Comparison of ENCODE assay signal across 30 cellular contexts in the genomic region with DNA sequence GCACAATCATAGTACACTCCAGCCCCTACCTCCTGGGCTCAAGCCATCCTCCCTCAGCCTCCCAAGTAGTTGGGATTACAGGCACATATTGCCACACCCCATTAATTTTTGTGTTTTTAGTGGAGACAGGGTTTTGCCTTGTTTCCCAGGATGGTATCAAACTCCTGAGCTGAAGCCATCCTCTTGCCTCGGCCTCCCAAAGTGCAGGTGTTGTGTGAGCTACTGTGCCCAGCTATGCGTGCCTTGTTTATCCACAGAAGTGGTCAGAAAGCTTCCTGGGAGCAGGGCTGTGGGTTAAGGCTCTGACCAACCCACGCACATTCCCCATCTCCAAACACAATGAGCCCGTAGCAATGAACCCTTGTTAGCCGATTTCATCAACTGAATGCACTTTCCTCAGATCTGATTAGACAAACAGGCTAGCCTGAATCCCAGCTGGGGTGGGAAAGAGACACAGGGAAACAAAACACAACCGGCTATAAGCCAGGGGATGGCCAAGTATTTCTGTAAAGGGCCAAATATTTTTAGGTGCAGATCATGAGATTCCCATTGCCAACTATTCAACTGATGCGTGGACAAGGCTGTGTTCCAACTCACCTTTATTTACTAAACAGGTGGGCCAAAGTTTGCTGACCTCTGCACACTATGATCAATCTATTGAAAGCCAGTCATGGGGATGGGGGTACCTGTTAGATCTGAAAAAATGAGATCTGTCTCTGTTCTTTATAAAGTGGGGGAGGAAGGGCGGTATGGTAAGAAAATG.
A peak's percentile ranks its signal among the peaks of the same experiment; 100 is the strongest.
DNase-seq lines count a peak whose midpoint lies in the region; ATAC-seq and TF ChIP-seq lines count a peak whose summit lies in the region.
"Had no signal": no experiment of that assay in that cellular context is flagged by ENCODE, and none has a peak within 500 bp of the region (broad histone marks: within the 10 kb centered on the region; RNA-seq: fewer than 3 reads in every experiment).

No MANE protein-coding gene starts in this region.

- H3K9me2 ChIP-seq in PC-9 (ENCODE audit: insufficient read depth) = no peaks in the 10 kb centered on the region

- peaks cover 7% of the 10 kb centered on the region for H3K36me3 Mint-ChIP-seq in Caco-2 (ENCODE audit: insufficient read depth, unreplicated experiment)
- H3K36me3 Mint-ChIP-seq in activated CD4-positive, alpha-beta memory T cell treated with anti-CD3 and anti-CD28 coated beads, Interleukin-2, amount 10 ng/mL, durations not matched to agents 7 days and 5 days (ENCODE audit: low read depth) = peaks cover 10% of the 10 kb centered on the region

- peak overlapping the region; percentile 9; the same call in 1 of the 2 replicates for H3K4me2 ChIP-seq in PC-9
- H3K4me2 ChIP-seq: BLaER1 had no signal

- no peaks in the 10 kb centered on the region for H4K20me1 ChIP-seq in PC-9 (ENCODE audit: insufficient read depth)
- H4K20me1 ChIP-seq: BLaER1 had no signal

- CTCF ChIA-PET in Caco-2 (lab: Charles Lee) = no interaction called here
- CTCF ChIA-PET in PC-9 (lab: Charles Lee) = no interaction called here
- CTCF ChIA-PET in activated CD4-positive, alpha-beta memory T cell treated with anti-CD3 and anti-CD28 coated beads, Interleukin-2, amount 10 ng/mL, durations not matched to agents 7 days and 5 days (lab: Charles Lee) = no interaction called here

- BruUV-seq in Caco-2 (replicated peaks; lab: Mats Ljungman, UMichigan) = no TSS peak
- no TSS peak for BruUV-seq in PC-9 (replicated peaks; lab: Mats Ljungman, UMichigan)

- peak overlapping the region; percentile 41 for H2AFZ ChIP-seq in PC-9

- H3K27ac ChIP-seq in PC-9 (peak overlapping the region; percentile 100), coronary artery (no peak overlapping the region), right lobe of liver (peak overlapping the region in 2 of 3 donors; percentile 63 to 87), aorta (ENCODE audit: low read depth in 1 of 2, low read length in 2 of 2) (no peak overlapping the region)
- H3K27ac ChIP-seq: BLaER1, esophagus squamous epithelium, left ventricle myocardium inferior, pancreas, upper lobe of left lung had no signal

- TF ChIP-seq CTCF in Caco-2 (IDR thresholded peaks at IDR 0.05; ENCODE audit: insufficient read depth in 1 of 2, low read depth in 1 of 2, low read length in 1 of 2, severe bottlenecking in 1 of 2, unreplicated experiment in 1 of 2) (no peak), PC-9 (conservative IDR thresholded peaks at IDR 0.05) (no peak), coronary artery (IDR thresholded peaks at IDR 0.05) (no peak), right lobe of liver (IDR thresholded peaks at IDR 0.05) (no peak)

- peak overlapping the region; percentile 9 for H3K27ac Mint-ChIP-seq in Caco-2 (ENCODE audit: unreplicated experiment)
- H3K27ac Mint-ChIP-seq in activated CD4-positive, alpha-beta memory T cell treated with anti-CD3 and anti-CD28 coated beads, Interleukin-2, amount 10 ng/mL, durations not matched to agents 7 days and 5 days = no peak overlapping the region
- H3K27ac Mint-ChIP-seq: activated naive CD4-positive, alpha-beta T cell treated with anti-CD3 and anti-CD28 coated beads for 36 hours; activated T-helper 1 cell treated with anti-CD3 and anti-CD28 coated beads, Interleukin-12 subunit alpha, Interleukin-12 subunit beta, Interleukin-2, Interleukin-4 antibody, amounts not matched to agents 30 ng/mL and 10 ng/mL and 1 ng/mL, durations not matched to agents 14 hours and 24 hours and 36 hours; HFFc6; nephron had no signal

- peaks cover 9% of the 10 kb centered on the region for H3K9me3 Mint-ChIP-seq in Caco-2 (ENCODE audit: unreplicated experiment)
- peaks cover 5% of the 10 kb centered on the region for H3K9me3 Mint-ChIP-seq in activated CD4-positive, alpha-beta memory T cell treated with anti-CD3 and anti-CD28 coated beads, Interleukin-2, amount 10 ng/mL, durations not matched to agents 7 days and 5 days

- DNase-seq in Caco-2 (no peak), PC-9 (peak in 1 of 2 experiments; percentile 89), coronary artery (ENCODE audit: low spot score) (peak; percentile 31), right lobe of liver (peak in 1 of 3 donors; percentile 35), aorta (no peak), foreskin melanocyte (no peak)
- DNase-seq in activated CD4-positive, alpha-beta memory T cell treated with anti-CD3 and anti-CD28 coated beads, Interleukin-2, amount 10 ng/mL, durations not matched to agents 7 days and 5 days = no peak
- DNase-seq: activated CD4-positive, alpha-beta T cell treated with anti-CD3 and anti-CD28 coated beads, Interleukin-2, amount 50 U/mL, for 4 hours; activated CD4-positive, CD25-positive, alpha-beta regulatory T cell; activated naive CD4-positive, alpha-beta T cell treated with anti-CD3 and anti-CD28 coated beads for 36 hours; amygdala; caudate nucleus; EL; esophagus squamous epithelium; HFFc6; left ventricle myocardium inferior; NCI-H1092; NCI-H1930; NCI-H526; pancreas; SIG-M5; stimulated activated CD4-positive, alpha-beta T cell treated with anti-CD3 and anti-CD28 coated beads, Interleukin-4, amount 100 ng/mL, for 1 hour; SW 1271; upper lobe of left lung had no signal

- no peak overlapping the region for H3K4me3 Mint-ChIP-seq in Caco-2 (ENCODE audit: unreplicated experiment)
- no peak overlapping the region for H3K4me3 Mint-ChIP-seq in activated CD4-positive, alpha-beta memory T cell treated with anti-CD3 and anti-CD28 coated beads, Interleukin-2, amount 10 ng/mL, durations not matched to agents 7 days and 5 days
- H3K4me3 Mint-ChIP-seq: activated naive CD4-positive, alpha-beta T cell treated with anti-CD3 and anti-CD28 coated beads for 36 hours; activated T-helper 1 cell treated with anti-CD3 and anti-CD28 coated beads, Interleukin-12 subunit alpha, Interleukin-12 subunit beta, Interleukin-2, Interleukin-4 antibody, amounts not matched to agents 30 ng/mL and 10 ng/mL and 1 ng/mL, durations not matched to agents 14 hours and 24 hours and 36 hours; HFFc6; IgD-negative memory B cell; nephron had no signal

- no peaks in the 10 kb centered on the region for H3K27me3 Mint-ChIP-seq in Caco-2 (ENCODE audit: insufficient read depth, unreplicated experiment)
- peaks cover 5% of the 10 kb centered on the region for H3K27me3 Mint-ChIP-seq in activated CD4-positive, alpha-beta memory T cell treated with anti-CD3 and anti-CD28 coated beads, Interleukin-2, amount 10 ng/mL, durations not matched to agents 7 days and 5 days

- peaks cover 14% of the 10 kb centered on the region for H3K4me1 Mint-ChIP-seq in Caco-2 (ENCODE audit: low read depth, unreplicated experiment)
- peaks cover 14% of the 10 kb centered on the region for H3K4me1 Mint-ChIP-seq in activated CD4-positive, alpha-beta memory T cell treated with anti-CD3 and anti-CD28 coated beads, Interleukin-2, amount 10 ng/mL, durations not matched to agents 7 days and 5 days
- H3K4me1 Mint-ChIP-seq: nephron had no signal

- H3K36me3 ChIP-seq in Caco-2 (ENCODE audit: control insufficient read depth, insufficient read depth, low read length) = no peaks in the 10 kb centered on the region
- no peaks in the 10 kb centered on the region for H3K36me3 ChIP-seq in PC-9 (ENCODE audit: low read depth)
- no peaks in the 10 kb centered on the region for H3K36me3 ChIP-seq in right lobe of liver
- H3K36me3 ChIP-seq in aorta (ENCODE audit: control insufficient read depth in 1 of 2, insufficient read depth in 2 of 2, low read length in 1 of 2) = no peaks in the 10 kb centered on the region
- H3K36me3 ChIP-seq: BLaER1, esophagus squamous epithelium, left ventricle myocardium inferior, pancreas, upper lobe of left lung had no signal

- no peaks in the 10 kb centered on the region for H3K79me2 ChIP-seq in PC-9 (ENCODE audit: low read depth)

- H3K27me3 ChIP-seq in Caco-2 (replicated peaks; ENCODE audit: control insufficient read depth, insufficient read depth, low read length) (no peaks in the 10 kb centered on the region), PC-9 (ENCODE audit: insufficient read depth, low read depth) (no peaks in the 10 kb centered on the region), right lobe of liver (no peaks in the 10 kb centered on the region), aorta (ENCODE audit: control insufficient read depth in 1 of 2, insufficient read depth in 2 of 2, low read length in 1 of 2) (no peaks in the 10 kb centered on the region)
- H3K27me3 ChIP-seq: BLaER1, esophagus squamous epithelium, pancreas, upper lobe of left lung had no signal

- POLR2A ChIA-PET in Caco-2 (lab: Charles Lee) = no interaction called here
- POLR2A ChIA-PET in PC-9 (lab: Charles Lee; ENCODE audit: unreplicated experiment) = interaction anchor here (0.6 kb wide), 2 partner anchors 241 to 290 kb away, joined by 3 read pairs; no protein-coding TSS in a partner anchor
- POLR2A ChIA-PET in activated CD4-positive, alpha-beta memory T cell treated with anti-CD3 and anti-CD28 coated beads, Interleukin-2, amount 10 ng/mL, durations not matched to agents 7 days and 5 days (lab: Charles Lee) = no interaction called here

- peaks cover 39% of the 10 kb centered on the region for H3F3A ChIP-seq in PC-9 (ENCODE audit: insufficient read depth, low read depth)

- H3K9me3 ChIP-seq in Caco-2 (0 out of 2 replicates have a peak, but pooled peaks cover 4% of the 10 kb centered on the region), PC-9 (ENCODE audit: insufficient read depth, low read depth) (no peaks in the 10 kb centered on the region), right lobe of liver (no peaks in the 10 kb centered on the region), aorta (ENCODE audit: control insufficient read depth, low read length) (no peaks in the 10 kb centered on the region)
- H3K9me3 ChIP-seq: esophagus squamous epithelium, pancreas, upper lobe of left lung had no signal

- intact Hi-C loops in Caco-2 (cut with micrococcal nuclease; ENCODE audit: unreplicated experiment) = loop anchor here (5.0 kb wide), 1 partner anchor 192 kb away; a partner anchor contains a TSS
- intact Hi-C loops in PC-9 (cut with micrococcal nuclease; ENCODE audit: unreplicated experiment) = loop anchor here (5.0 kb wide), 1 partner anchor 267 kb away; no protein-coding TSS in a partner anchor
- intact Hi-C loops in right lobe of liver (cut with DNase I) = no loop called here
- intact Hi-C loops in aorta (cut with DNase I) = no loop called here

- H3K4me1 ChIP-seq in Caco-2 (peaks cover 48% of the 10 kb centered on the region), PC-9 (replicated peaks; ENCODE audit: insufficient read depth) (peaks cover 53% of the 10 kb centered on the region), right lobe of liver (peaks cover 0 to 35% (median 16%) of the 10 kb centered on the region in 4 donors), aorta (ENCODE audit: control insufficient read depth in 1 of 2, insufficient read depth in 2 of 2, low read length in 2 of 2) (no peaks in the 10 kb centered on the region)
- H3K4me1 ChIP-seq: esophagus squamous epithelium, left ventricle myocardium inferior, pancreas, upper lobe of left lung had no signal

- TF ChIP-seq POLR2A in right lobe of liver (IDR thresholded peaks at IDR 0.05) = peak; percentile 35

- H3K4me3 ChIP-seq in Caco-2 (ENCODE audit: low read depth, low read length) (no peak overlapping the region), PC-9 (no peak overlapping the region), coronary artery (no peak overlapping the region), right lobe of liver (no peak overlapping the region), aorta (ENCODE audit: low read length in 2 of 2) (no peak overlapping the region)
- H3K4me3 ChIP-seq: BLaER1, esophagus squamous epithelium, GM12878, left ventricle myocardium inferior, pancreas, upper lobe of left lung had no signal

- ATAC-seq in right lobe of liver (peak; percentile 18 to 65 (median 52)), HG03342 (IDR thresholded peaks at IDR 0.05; ENCODE audit: unreplicated experiment) (no peak), aorta (ENCODE audit: low FRiP score) (no peak)
- ATAC-seq: GM12878, pancreas had no signal

- WGBS in right lobe of liver (ENCODE audit: insufficient coverage, low coverage, low lambda C conversion rate, missing lambda C conversion rate) = 32% methylated on average over 8 of the region's 8 CpGs
- WGBS in aorta, 2 donors = 77 to 84% methylated on average over 8 of the region's 8 CpGs

Comparison
In these comparisons a context has a peak if more than half of its experiments do, and no peak if none do; other contexts are left out.
1. H3K27ac ChIP-seq: peak in PC-9 (single experiment) and right lobe of liver (2 of 3); none in coronary artery (0 of 2) and aorta (0 of 2).
2. ATAC-seq: peak in right lobe of liver (4 of 4); none in HG03342 (single experiment) and aorta (single experiment).
3. intact Hi-C loops: an anchor here in Caco-2 (5.0 kb wide) and PC-9 (5.0 kb wide); none called in right lobe of liver and aorta.